In genomic region chr1:24927886-24928630, GRCh38 we compare ENCODE assay signal across 9 cellular contexts. TPM values are rescaled to one million over a fixed set of nuclear protein-coding genes. Genes with fewer than 3 reads are reported as not detected.
DNase-seq lines count a peak whose midpoint lies in the region; ATAC-seq and TF ChIP-seq lines count a peak whose summit lies in the region.
"Had no signal": no experiment of that assay in that cellular context is flagged by ENCODE, and none has a peak within 500 bp of the region (broad histone marks: within the 10 kb centered on the region; RNA-seq: fewer than 3 reads in every experiment).

No MANE protein-coding gene starts in this region.

- H3K36me3 Mint-ChIP-seq in activated naive CD4-positive, alpha-beta T cell treated with anti-CD3 and anti-CD28 coated beads for 36 hours (ENCODE audit: low read depth), result peaks cover 60% of the 10 kb centered on the region

- no peaks in the 10 kb centered on the region for H3K9me3 Mint-ChIP-seq in activated naive CD4-positive, alpha-beta T cell treated with anti-CD3 and anti-CD28 coated beads for 36 hours

- CTCF ChIA-PET in activated naive CD4-positive, alpha-beta T cell treated with anti-CD3 and anti-CD28 coated beads for 36 hours (lab: Charles Lee), result interaction anchor here (0.6 to 10.5 kb wide), 6 partner anchors 30 to 199 kb away, joined by 3 to 144 read pairs (median 4); no protein-coding TSS in a partner anchor

- no peak for DNase-seq in activated naive CD4-positive, alpha-beta T cell treated with anti-CD3 and anti-CD28 coated beads for 36 hours
- DNase-seq in activated naive CD4-positive, alpha-beta T cell treated with Interleukin-2 at 50 U/mL for 16 hours, result no peak
- DNase-seq in fibroblast of lung (ENCODE audit: low read depth in 2 of 2), result peak in 1 of 2 donors; percentile 35
- DNase-seq in EL, result no peak
- DNase-seq in hepatic stellate cell (ENCODE audit: low spot score), result no peak

- H3K79me2 ChIP-seq in SU-DHL-6 (ENCODE audit: insufficient read depth, low read length) (peaks cover 46% of the 10 kb centered on the region), fibroblast of lung (ENCODE audit: control insufficient read depth, insufficient read depth, low read length) (no peaks in the 10 kb centered on the region)

- peaks cover 65% of the 10 kb centered on the region for H3K4me1 Mint-ChIP-seq in activated naive CD4-positive, alpha-beta T cell treated with anti-CD3 and anti-CD28 coated beads for 36 hours (ENCODE audit: low read depth)

- ATAC-seq in GM21576 (IDR thresholded peaks at IDR 0.05; ENCODE audit: unreplicated experiment), result no peak
- ATAC-seq: Panc1 had no signal

- H2AFZ ChIP-seq in SU-DHL-6 (ENCODE audit: low read depth, low read length, severe bottlenecking) (no peak overlapping the region), fibroblast of lung (ENCODE audit: low read length) (no peak overlapping the region)

- H3K27me3 Mint-ChIP-seq in activated naive CD4-positive, alpha-beta T cell treated with anti-CD3 and anti-CD28 coated beads for 36 hours (ENCODE audit: low read depth), result no peaks in the 10 kb centered on the region

- H3K9me3 ChIP-seq in SU-DHL-6 (ENCODE audit: insufficient read depth, low read length) (no peaks in the 10 kb centered on the region), fibroblast of lung (ENCODE audit: control insufficient read depth, insufficient read depth, low read depth, low read length) (no peaks in the 10 kb centered on the region), subcutaneous abdominal adipose tissue (ENCODE audit: control insufficient read depth in 5 of 5, low read length in 5 of 5) (no peaks in the 10 kb centered on the region)

- intact Hi-C loops in activated naive CD4-positive, alpha-beta T cell treated with anti-CD3 and anti-CD28 coated beads for 36 hours (cut with micrococcal nuclease), result no loop called here

- H3K27me3 ChIP-seq in SU-DHL-6 (ENCODE audit: low read length), result no peaks in the 10 kb centered on the region
- H3K27me3 ChIP-seq in fibroblast of lung (ENCODE audit: control insufficient read depth, insufficient read depth, low read length), result peaks cover 53% of the 10 kb centered on the region
- H3K27me3 ChIP-seq in subcutaneous abdominal adipose tissue (ENCODE audit: control insufficient read depth in 5 of 5, insufficient read depth in 4 of 5, low read length in 5 of 5), result peaks cover 61 to 87% (median 75%) of the 10 kb centered on the region in 5 donors

- H3K36me3 ChIP-seq in SU-DHL-6 (ENCODE audit: low read length) (0 out of 2 replicates have a peak, but pooled peaks cover 4% of the 10 kb centered on the region), fibroblast of lung (ENCODE audit: control insufficient read depth, insufficient read depth, low read length) (no peaks in the 10 kb centered on the region), subcutaneous abdominal adipose tissue (ENCODE audit: control insufficient read depth in 5 of 5, insufficient read depth in 5 of 5, low read length in 5 of 5) (no peaks in the 10 kb centered on the region)

- peak overlapping the region; percentile 92 for H3K27ac Mint-ChIP-seq in activated naive CD4-positive, alpha-beta T cell treated with anti-CD3 and anti-CD28 coated beads for 36 hours

- peak overlapping the region; percentile 94 for H3K4me3 Mint-ChIP-seq in activated naive CD4-positive, alpha-beta T cell treated with anti-CD3 and anti-CD28 coated beads for 36 hours

- peak overlapping the region; percentile 89 for H3K27ac ChIP-seq in SU-DHL-6 (ENCODE audit: low read depth, low read length)
- H3K27ac ChIP-seq in fibroblast of lung (ENCODE audit: insufficient read depth, low read length), result no peak overlapping the region
- no peak overlapping the region for H3K27ac ChIP-seq in subcutaneous abdominal adipose tissue (ENCODE audit: low read depth, low read length)

- TF ChIP-seq CTCF in SU-DHL-6 (IDR thresholded peaks at IDR 0.05; ENCODE audit: insufficient read depth, low read length, poor library complexity, severe bottlenecking), result no peak
- no peak for TF ChIP-seq CTCF in fibroblast of lung (conservative IDR thresholded peaks at IDR 0.05 in 1 of 2, IDR thresholded peaks at IDR 0.05 in 1 of 2; ENCODE audit: low read depth in 1 of 2, low read length in 2 of 2)

- H3F3A ChIP-seq in SU-DHL-6 (ENCODE audit: insufficient read depth), result peaks cover 21% of the 10 kb centered on the region

- H3K4me2 ChIP-seq in SU-DHL-6 (ENCODE audit: low read depth, low read length, poor library complexity, severe bottlenecking) (peak overlapping the region; percentile 88), fibroblast of lung (ENCODE audit: extremely low read depth, insufficient read depth, low read length) (peak overlapping the region; percentile 17)

- no peaks in the 10 kb centered on the region for H3K9me2 ChIP-seq in SU-DHL-6 (replicated peaks; ENCODE audit: insufficient read depth, low read length)

- H3K9ac ChIP-seq in SU-DHL-6 (ENCODE audit: low read length) (peak overlapping the region; percentile 90), fibroblast of lung (ENCODE audit: insufficient read depth, low read length) (no peak overlapping the region), subcutaneous abdominal adipose tissue (ENCODE audit: low read length in 5 of 5) (no peak overlapping the region)

- H4K20me1 ChIP-seq in SU-DHL-6 (ENCODE audit: low read depth, low read length) (no peaks in the 10 kb centered on the region), fibroblast of lung (ENCODE audit: control insufficient read depth, extremely low read depth, insufficient read depth, low read length) (no peaks in the 10 kb centered on the region)

- H3K4me3 ChIP-seq in SU-DHL-6 (ENCODE audit: insufficient read depth, low read length, poor library complexity, severe bottlenecking), result peak overlapping the region; percentile 86
- peak overlapping the region in 2 of 4 experiments; percentile 16 to 56 for H3K4me3 ChIP-seq in fibroblast of lung (replicated peaks in 1 of 4; ENCODE audit: control extremely low read depth in 1 of 4, insufficient read depth in 1 of 4, low read depth in 3 of 4, low read length in 4 of 4)
- H3K4me3 ChIP-seq in subcutaneous abdominal adipose tissue (ENCODE audit: low read depth in 1 of 5, low read length in 5 of 5), result peak overlapping the region in 3 of 5 donors; percentile 50 to 61 (median 55)

- peaks cover 2% of the 10 kb centered on the region for H3K4me1 ChIP-seq in fibroblast of lung (ENCODE audit: control insufficient read depth, extremely low read depth, insufficient read depth, low read length)
- H3K4me1 ChIP-seq in subcutaneous abdominal adipose tissue (ENCODE audit: control insufficient read depth in 5 of 5, insufficient read depth in 5 of 5, low read length in 5 of 5), result peaks cover 0 to 56% (median 37%) of the 10 kb centered on the region in 5 donors

RNA-seq across cellular contexts. Expression of gene RUNX3, which starts 2.0 kb away (rescaled TPM):
- 10 to 100 TPM; 72.3 to 83.8 TPM for total RNA-seq in activated naive CD4-positive, alpha-beta T cell treated with anti-CD3 and anti-CD28 coated beads for 36 hours
- 0.26 and 0.66 TPM in 2 replicates for total RNA-seq in fibroblast of lung
- polyA plus RNA-seq in fibroblast of lung, result 0.48 and 1.8 TPM in 2 replicates
- polyA plus RNA-seq in fibroblast of lung (2012), result 1.9 and 4.9 TPM in 2 replicates
- polyA minus RNA-seq in fibroblast of lung (ENCODE audit: low replicate concordance), result 0.51 and 8.1 TPM in 2 replicates

Comparison
In these comparisons a context has a peak if more than half of its experiments do, and no peak if none do; other contexts are left out.
1. RNA of gene RUNX3, which starts 2.0 kb away (total RNA-seq): 72.3 to 83.8 TPM in activated naive CD4-positive, alpha-beta T cell treated with anti-CD3 and anti-CD28 coated beads for 36 hours; 0.26 to 0.66 TPM in fibroblast of lung; every median in the first group is over 10 times any median in the second.